In genomic region chr14:67520482-67520881, GRCh38 we compare ENCODE assay signal across 17 cellular contexts. TPM values are rescaled to one million over a fixed set of nuclear protein-coding genes. Genes with fewer than 3 reads are reported as not detected.
DNase-seq lines count a peak whose midpoint lies in the region; ATAC-seq and TF ChIP-seq lines count a peak whose summit lies in the region.
"Had no signal": no experiment of that assay in that cellular context is flagged by ENCODE, and none has a peak within 500 bp of the region (broad histone marks: within the 10 kb centered on the region; RNA-seq: fewer than 3 reads in every experiment).

No MANE protein-coding gene starts in this region.

- no peak overlapping the region for H2AFZ ChIP-seq in SK-N-SH (ENCODE audit: low read depth)

- intact Hi-C loops in mucosa of descending colon (cut with DNase I, micrococcal nuclease) (no loop called here), transverse colon (cut with DNase I; ENCODE audit: low total_unique reads) (no loop called here)

- TF ChIP-seq POLR2A in transverse colon (IDR thresholded peaks at IDR 0.05) = no peak

- no peaks in the 10 kb centered on the region for H3K36me3 ChIP-seq in SK-N-SH (replicated peaks in 1 of 2; ENCODE audit: control insufficient read depth in 1 of 2, insufficient read depth in 2 of 2, low read length in 1 of 2)
- H3K36me3 ChIP-seq in mucosa of descending colon (ENCODE audit: low read depth) = no peaks in the 10 kb centered on the region
- no peaks in the 10 kb centered on the region for H3K36me3 ChIP-seq in transverse colon
- H3K36me3 ChIP-seq: BLaER1 treated with 17β-estradiol and CSF1 and Interleukin-3, amounts not matched to agents 10 nM and 100 nM had no signal

- WGBS in SK-N-SH (ENCODE audit: low lambda C conversion rate) = 53% methylated on average over 1 of the region's 1 CpG
- 50 to 58% methylated on average over 1 of the region's 1 CpG for WGBS in transverse colon (ENCODE audit: low coverage in 1 of 2), 2 donors

- no peak overlapping the region for H3K27ac ChIP-seq in SK-N-SH (ENCODE audit: low read depth in 2 of 2, low read length in 1 of 2)
- H3K27ac ChIP-seq in transverse colon = peak overlapping the region; percentile 12 to 55 (median 30)
- H3K27ac ChIP-seq: 22Rv1; A549; BLaER1 treated with 17β-estradiol and CSF1 and Interleukin-3, amounts not matched to agents 10 nM and 100 nM; C4-2B had no signal

- H3K27me3 ChIP-seq in SK-N-SH (ENCODE audit: insufficient read depth) (peaks cover 37% of the 10 kb centered on the region; the same call in 1 of the 2 replicates), transverse colon (peaks cover 8% of the 10 kb centered on the region)

- no peaks in the 10 kb centered on the region for H3K79me2 ChIP-seq in SK-N-SH (ENCODE audit: insufficient read depth)

- H4K20me1 ChIP-seq in SK-N-SH (ENCODE audit: insufficient read depth) = no peaks in the 10 kb centered on the region
- H4K20me1 ChIP-seq: BLaER1 treated with 17β-estradiol and CSF1 and Interleukin-3, amounts not matched to agents 10 nM and 100 nM had no signal

- no peak for TF ChIP-seq RAD21 in SK-N-SH (IDR thresholded peaks at IDR 0.05; ENCODE audit: low read length)

- H3K9me3 ChIP-seq in SK-N-SH (no peaks in the 10 kb centered on the region), mucosa of descending colon (no peaks in the 10 kb centered on the region), transverse colon (no peaks in the 10 kb centered on the region)
- H3K9me3 ChIP-seq: A549; BLaER1 treated with 17β-estradiol and CSF1 and Interleukin-3, amounts not matched to agents 10 nM and 100 nM; Caco-2 had no signal

- H3K9ac ChIP-seq in SK-N-SH = no peak overlapping the region
- H3K9ac ChIP-seq: BLaER1 treated with 17β-estradiol and CSF1 and Interleukin-3, amounts not matched to agents 10 nM and 100 nM had no signal

- H3K4me3 ChIP-seq in SK-N-SH (ENCODE audit: low read depth in 2 of 2, low read length in 1 of 2) (no peak overlapping the region), mucosa of descending colon (no peak overlapping the region), transverse colon (no peak overlapping the region)
- H3K4me3 ChIP-seq: A549; BLaER1 treated with 17β-estradiol and CSF1 and Interleukin-3, amounts not matched to agents 10 nM and 100 nM had no signal

- TF ChIP-seq CTCF in SK-N-SH (IDR thresholded peaks at IDR 0.05) (no peak), mucosa of descending colon (IDR thresholded peaks at IDR 0.05) (no peak), transverse colon (IDR thresholded peaks at IDR 0.05) (no peak)

- ATAC-seq in SK-N-SH treated with all-trans-retinoic acid at 6 μM for 48 hours = no peak
- peak; percentile 60 for ATAC-seq in mucosa of descending colon
- ATAC-seq in HG03139 (IDR thresholded peaks at IDR 0.05; ENCODE audit: unreplicated experiment) = no peak
- ATAC-seq: A549; CD8-positive, alpha-beta T cell had no signal

- H3K4me1 ChIP-seq in SK-N-SH (ENCODE audit: control insufficient read depth in 1 of 2, insufficient read depth in 2 of 2, low read depth in 1 of 2, low read length in 1 of 2) (peaks cover 0 to 2% of the 10 kb centered on the region in 2 experiments; a peak in 1 of 4 replicates), mucosa of descending colon (ENCODE audit: low read depth) (peaks cover 4% of the 10 kb centered on the region), transverse colon (peaks cover 0 to 18% (median 15%) of the 10 kb centered on the region in 4 donors)
- H3K4me1 ChIP-seq: A549 had no signal

- DNase-seq in SK-N-SH = no peak
- no peak for DNase-seq in mucosa of descending colon
- no peak for DNase-seq in transverse colon
- DNase-seq in pons (ENCODE audit: low spot score) = no peak
- DNase-seq: AML-193; Caco-2; Calu3; CD4-positive, alpha-beta T cell; CD8-positive, alpha-beta T cell; DMS79 treated with DMSO at 0.1 percent for 48 hours; GF-D8 had no signal

- in situ Hi-C loops in transverse colon (cut with MboI; ENCODE audit: low pct_ligation_motif_present in 1 of 4, low pct_unique_long_range_greater_than_20kb in 1 of 4, low sequenced_read_pairs in 3 of 4) = no loop called here

- H3K4me2 ChIP-seq in SK-N-SH = no peak overlapping the region
- H3K4me2 ChIP-seq: A549; BLaER1 treated with 17β-estradiol and CSF1 and Interleukin-3, amounts not matched to agents 10 nM and 100 nM had no signal

- CTCF ChIA-PET in SK-N-SH (lab: Yijun Ruan, JAX) = interaction anchor here (0.7 to 1.2 kb wide), 3 partner anchors 14 to 52 kb away, joined by 3 to 4 read pairs (median 4); no protein-coding TSS in a partner anchor

- no peaks in the 10 kb centered on the region for H3F3A ChIP-seq in SK-N-SH (replicated peaks; ENCODE audit: insufficient read depth)

- no peaks in the 10 kb centered on the region for H3K9me2 ChIP-seq in SK-N-SH

- POLR2A ChIA-PET in SK-N-SH (lab: Yijun Ruan, JAX) = no interaction called here

- no peak for TF ChIP-seq EP300 in SK-N-SH (IDR thresholded peaks at IDR 0.05; ENCODE audit: borderline replicate concordance in 1 of 2, low read depth in 1 of 2, low read length in 1 of 2)
- no peak for TF ChIP-seq EP300 in transverse colon (IDR thresholded peaks at IDR 0.05; ENCODE audit: low read depth)

TF ChIP-seq in SK-N-SH treated with all-trans-retinoic acid at 6 μM for 48 hours, 23 proteins besides CTCF, POLR2A, EP300 and RAD21:
- TF ChIP-seq ZFP30 (CRISPR knock-in tag; IDR thresholded peaks at IDR 0.05) (no peak), ZNF8 (CRISPR knock-in tag; IDR thresholded peaks at IDR 0.05) (0 out of 2 replicates have a peak, but pooled peaks have one; percentile 16), ESRRG (CRISPR knock-in tag; IDR thresholded peaks at IDR 0.05) (no peak), ZNF565 (CRISPR knock-in tag; conservative IDR thresholded peaks at IDR 0.05; ENCODE audit: low read depth) (no peak), GLIS3 (CRISPR knock-in tag; IDR thresholded peaks at IDR 0.05) (no peak)
- TF ChIP-seq, protein P1, sequence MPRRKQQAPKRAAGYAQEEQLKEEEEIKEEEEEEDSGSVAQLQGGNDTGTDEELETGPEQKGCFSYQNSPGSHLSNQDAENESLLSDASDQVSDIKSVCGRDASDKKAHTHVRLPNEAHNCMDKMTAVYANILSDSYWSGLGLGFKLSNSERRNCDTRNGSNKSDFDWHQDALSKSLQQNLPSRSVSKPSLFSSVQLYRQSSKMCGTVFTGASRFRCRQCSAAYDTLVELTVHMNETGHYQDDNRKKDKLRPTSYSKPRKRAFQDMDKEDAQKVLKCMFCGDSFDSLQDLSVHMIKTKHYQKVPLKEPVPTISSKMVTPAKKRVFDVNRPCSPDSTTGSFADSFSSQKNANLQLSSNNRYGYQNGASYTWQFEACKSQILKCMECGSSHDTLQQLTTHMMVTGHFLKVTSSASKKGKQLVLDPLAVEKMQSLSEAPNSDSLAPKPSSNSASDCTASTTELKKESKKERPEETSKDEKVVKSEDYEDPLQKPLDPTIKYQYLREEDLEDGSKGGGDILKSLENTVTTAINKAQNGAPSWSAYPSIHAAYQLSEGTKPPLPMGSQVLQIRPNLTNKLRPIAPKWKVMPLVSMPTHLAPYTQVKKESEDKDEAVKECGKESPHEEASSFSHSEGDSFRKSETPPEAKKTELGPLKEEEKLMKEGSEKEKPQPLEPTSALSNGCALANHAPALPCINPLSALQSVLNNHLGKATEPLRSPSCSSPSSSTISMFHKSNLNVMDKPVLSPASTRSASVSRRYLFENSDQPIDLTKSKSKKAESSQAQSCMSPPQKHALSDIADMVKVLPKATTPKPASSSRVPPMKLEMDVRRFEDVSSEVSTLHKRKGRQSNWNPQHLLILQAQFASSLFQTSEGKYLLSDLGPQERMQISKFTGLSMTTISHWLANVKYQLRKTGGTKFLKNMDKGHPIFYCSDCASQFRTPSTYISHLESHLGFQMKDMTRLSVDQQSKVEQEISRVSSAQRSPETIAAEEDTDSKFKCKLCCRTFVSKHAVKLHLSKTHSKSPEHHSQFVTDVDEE (CRISPR knock-in tag; IDR thresholded peaks at IDR 0.05) = no peak

TF ChIP-seq in SK-N-SH, 30 proteins besides CTCF, POLR2A, EP300 and RAD21 (continues in another document):
- TF ChIP-seq FOXJ3 (CRISPR knock-in tag; IDR thresholded peaks at IDR 0.05) (no peak), RCOR1 (IDR thresholded peaks at IDR 0.05; ENCODE audit: low read length) (no peak), CHD2 (IDR thresholded peaks at IDR 0.05; ENCODE audit: low read length, partially characterized antibody) (no peak), FOSL2 (IDR thresholded peaks at IDR 0.05; ENCODE audit: borderline replicate concordance, low read depth) (no peak), MXI1 (IDR thresholded peaks at IDR 0.05; ENCODE audit: low read depth, low read length) (no peak), NFIC (IDR thresholded peaks at IDR 0.05; ENCODE audit: borderline replicate concordance) (no peak), PBX3 (IDR thresholded peaks at IDR 0.05) (no peak), RFX5 (IDR thresholded peaks at IDR 0.05; ENCODE audit: low read length) (no peak), GATA2 (CRISPR knock-in tag; IDR thresholded peaks at IDR 0.05) (no peak), YY1 (IDR thresholded peaks at IDR 0.05; ENCODE audit: low read depth) (no peak)

RNA-seq across cellular contexts. Expression of gene PLEKHH1, which starts 12.6 kb away (rescaled TPM):
- polyA plus RNA-seq in SK-N-SH (2012; rRNA removed) = 1.5 and 1.6 TPM in 2 replicates
- 0.73 and 1.00 TPM in 2 replicates for polyA plus RNA-seq in SK-N-SH (2012; cell fraction: cytosol; rRNA removed)
- 8.8 and 10.3 TPM in 2 replicates for polyA plus RNA-seq in SK-N-SH (2012; cell fraction: nucleus; rRNA removed)
- total RNA-seq in mucosa of descending colon (100 to 1,000 TPM in 1 of 3 donors, 10 to 100 TPM in 2; 45.8 to 110 (median 61.5) TPM), transverse colon (100 to 1,000 TPM in 1 of 4 donors, 10 to 100 TPM in 3; 71.1 to 123 (median 79.7) TPM)

RNA-seq across cellular contexts. Expression of gene TMEM229B, which starts 32.0 kb away (rescaled TPM):
- 0.16 and 0.26 TPM in 2 replicates for polyA plus RNA-seq in SK-N-SH (2012; rRNA removed)
- 0.21 and 0.51 TPM in 2 replicates for polyA plus RNA-seq in SK-N-SH (2012; cell fraction: cytosol; rRNA removed)
- polyA plus RNA-seq in SK-N-SH (2012; cell fraction: nucleus; rRNA removed) = 0.19 and 0.25 TPM in 2 replicates
- total RNA-seq in mucosa of descending colon (10 to 100 TPM in 2 of 3 donors, 1 to 10 TPM in 1; 4.8 to 12.6 (median 10.8) TPM), transverse colon (10 to 100 TPM in 1 of 4 donors, 1 to 10 TPM in 3; 3.7 to 13.5 (median 7.4) TPM)
- total RNA-seq: Caco-2 had no signal

Comparison
In these comparisons a context has a peak if more than half of its experiments do, and no peak if none do; other contexts are left out.
1. H3K27ac ChIP-seq: peak in transverse colon (4 of 4); none in SK-N-SH (0 of 2).